Comparison of ENCODE assay signal across 8 cellular contexts in the genomic region with DNA sequence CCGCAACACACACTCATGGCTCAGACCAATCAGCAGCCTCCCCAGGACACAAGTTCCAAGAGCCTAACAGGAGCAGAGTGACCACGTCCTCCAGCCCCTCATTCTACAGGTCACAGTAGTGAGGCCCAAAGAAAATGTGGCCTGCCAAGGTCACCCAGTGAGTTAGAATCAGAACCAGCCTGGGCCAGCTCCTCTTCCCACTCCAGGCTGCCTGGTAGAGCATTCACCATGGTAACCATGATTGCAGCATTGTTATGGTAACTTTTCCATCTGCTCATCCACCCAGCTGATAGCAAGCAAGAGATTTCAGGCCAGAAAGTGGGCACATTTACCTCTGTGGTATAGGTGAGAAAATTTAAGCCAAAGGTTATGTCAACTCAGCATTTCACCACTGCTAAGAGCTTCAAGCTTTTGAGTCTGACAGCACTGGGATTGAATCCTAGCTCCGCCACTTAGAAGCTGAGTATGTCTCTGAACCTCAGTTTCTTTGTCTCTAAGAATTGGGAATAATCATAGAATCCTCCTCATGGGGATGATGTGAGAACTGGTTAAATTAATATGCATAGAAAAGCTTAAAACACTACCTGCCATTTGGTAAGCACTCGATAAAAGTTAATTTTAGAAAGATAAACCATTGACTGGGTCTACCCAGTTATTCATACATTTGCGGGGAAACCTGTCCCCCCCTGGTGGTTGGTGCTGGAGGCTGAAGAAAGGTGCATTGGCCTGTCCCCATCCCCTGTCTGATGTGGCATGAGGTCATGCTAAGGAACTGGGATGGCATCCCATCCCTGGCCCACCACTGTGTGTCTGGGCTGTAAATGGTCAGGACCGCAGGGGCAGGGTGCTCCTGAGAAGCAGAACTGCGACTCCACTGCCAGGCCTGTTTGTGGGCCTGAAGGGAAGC.
DNase-seq lines count a peak whose midpoint lies in the region; ATAC-seq and TF ChIP-seq lines count a peak whose summit lies in the region.

No MANE protein-coding gene starts in this region.

- H3K4me3 Mint-ChIP-seq in endodermal cell: no peak overlapping the region

- H3K27me3 Mint-ChIP-seq in endodermal cell (ENCODE audit: insufficient read depth): no peaks in the 10 kb centered on the region

- H3K9me3 ChIP-seq in endodermal cell (ENCODE audit: control insufficient read depth, low read length) (no peaks in the 10 kb centered on the region), upper lobe of left lung (no peaks in the 10 kb centered on the region)

- no peak overlapping the region for H3K27ac Mint-ChIP-seq in endodermal cell

- H3K4me1 ChIP-seq in endodermal cell (ENCODE audit: control insufficient read depth, insufficient read depth, low read length) (no peaks in the 10 kb centered on the region), upper lobe of left lung (peaks cover 6 to 29% (median 19%) of the 10 kb centered on the region in 4 donors)

- no peaks in the 10 kb centered on the region for H3K36me3 Mint-ChIP-seq in endodermal cell (ENCODE audit: low read depth)

- H3K27ac ChIP-seq in endodermal cell (ENCODE audit: low read depth, low read length) (no peak overlapping the region), upper lobe of left lung (peak overlapping the region in 2 of 4 donors; percentile 69 to 80)

- H3K9ac ChIP-seq in endodermal cell (ENCODE audit: extremely low read depth, low read length, poor library complexity, severe bottlenecking): no peak overlapping the region

- 92% methylated on average over 4 to 7 of the region's 7 CpGs for WGBS in endodermal cell (ENCODE audit: insufficient coverage in 1 of 2, insufficient read length in 1 of 2), 2 experiments
- 87 to 90% methylated on average over 6 to 7 of the region's 7 CpGs for WGBS in upper lobe of left lung, 2 donors

- H3K4me3 ChIP-seq in endodermal cell (ENCODE audit: low read length) (no peak overlapping the region), upper lobe of left lung (no peak overlapping the region)

- H3K27me3 ChIP-seq in endodermal cell (ENCODE audit: control insufficient read depth, insufficient read depth, low read length, poor library complexity, severe bottlenecking): no peaks in the 10 kb centered on the region
- no peaks in the 10 kb centered on the region for H3K27me3 ChIP-seq in upper lobe of left lung

- H3K4me1 Mint-ChIP-seq in endodermal cell: peaks cover 2% of the 10 kb centered on the region

- no peaks in the 10 kb centered on the region for H3K9me3 Mint-ChIP-seq in endodermal cell

- no peak for ATAC-seq in GM19328 (IDR thresholded peaks at IDR 0.05; ENCODE audit: unreplicated experiment)
- ATAC-seq in upper lobe of left lung (ENCODE audit: low FRiP score in 2 of 2): no peak

- peak; percentile 89 for TF ChIP-seq CTCF in endodermal cell (conservative IDR thresholded peaks at IDR 0.05)
- peak in 2 of 6 experiments; percentile 7 to 9 for TF ChIP-seq CTCF in upper lobe of left lung (IDR thresholded peaks at IDR 0.05)

- peak; percentile 8 to 22 (median 18) for DNase-seq in stimulated activated CD4-positive, alpha-beta T cell treated with anti-CD3 and anti-CD28 coated beads, Interleukin-12 subunit alpha, Interleukin-12 subunit beta, amount 100 ng/mL, for 48 hours (ENCODE audit: low read depth in 2 of 3, low spot score in 1 of 3)
- no peak for DNase-seq in stimulated activated CD4-positive, alpha-beta T cell treated with anti-CD3 and anti-CD28 coated beads, Interleukin-12 subunit alpha, Interleukin-12 subunit beta, amount 100 ng/mL, for 4 hours
- DNase-seq in RPMI7951 (ENCODE audit: low read depth): peak; percentile 36
- peak; percentile 87 for DNase-seq in endodermal cell
- DNase-seq in renal cortical epithelial cell (ENCODE audit: low read depth): peak; percentile 20
- DNase-seq in DMS114 treated with DMSO at 0.1 percent for 48 hours (lab: John Stamatoyannopoulos, UW; ENCODE audit: unreplicated experiment): no peak
- no peak for DNase-seq in upper lobe of left lung

- H3K36me3 ChIP-seq in endodermal cell (ENCODE audit: control insufficient read depth, insufficient read depth, low read length) (no peaks in the 10 kb centered on the region), upper lobe of left lung (peaks cover 0 to 3% (median 0%) of the 10 kb centered on the region in 4 donors)

- TF ChIP-seq EP300 in upper lobe of left lung (IDR thresholded peaks at IDR 0.05): no peak

- no peak for TF ChIP-seq POLR2A in upper lobe of left lung (IDR thresholded peaks at IDR 0.05)

Comparison
In these comparisons a context has a peak if more than half of its experiments do, and no peak if none do; other contexts are left out.
1. DNase-seq: peak in stimulated activated CD4-positive, alpha-beta T cell treated with anti-CD3 and anti-CD28 coated beads, Interleukin-12 subunit alpha, Interleukin-12 subunit beta, amount 100 ng/mL, for 48 hours (3 of 3), RPMI7951 (single experiment), endodermal cell (single experiment) and renal cortical epithelial cell (single experiment); none in stimulated activated CD4-positive, alpha-beta T cell treated with anti-CD3 and anti-CD28 coated beads, Interleukin-12 subunit alpha, Interleukin-12 subunit beta, amount 100 ng/mL, for 4 hours (single experiment), DMS114 treated with DMSO at 0.1 percent for 48 hours (single experiment) and upper lobe of left lung (0 of 2).